17 cellular contexts compared by ENCODE assay signal in the genomic region with DNA sequence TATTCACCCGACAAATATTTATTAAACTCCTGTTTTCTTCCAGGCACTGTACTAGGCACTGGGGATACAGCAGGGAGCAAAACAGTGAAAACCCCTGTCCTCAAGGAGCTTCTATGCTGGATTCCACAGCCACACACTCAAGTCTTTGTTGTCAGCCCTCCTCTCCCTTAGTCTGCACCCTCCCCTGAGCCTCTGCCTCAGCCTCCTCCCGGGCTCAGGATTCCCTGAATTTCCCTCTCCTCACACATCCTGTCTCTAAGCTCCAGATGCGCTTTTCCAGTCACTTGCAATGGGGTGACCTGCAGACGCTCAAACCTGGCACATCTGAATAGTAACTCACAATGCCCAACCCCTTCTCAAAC. TPM values are rescaled to one million over a fixed set of nuclear protein-coding genes. Genes with fewer than 3 reads are reported as not detected.
DNase-seq lines count a peak whose midpoint lies in the region; ATAC-seq and TF ChIP-seq lines count a peak whose summit lies in the region.
"Had no signal": no experiment of that assay in that cellular context is flagged by ENCODE, and none has a peak within 500 bp of the region (broad histone marks: within the 10 kb centered on the region; RNA-seq: fewer than 3 reads in every experiment).

No MANE protein-coding gene starts in this region.

- H3K4me3 Mint-ChIP-seq in activated T-cell treated with anti-CD3 and anti-CD28 coated beads, Interleukin-2, amount 50 U/mL, for 4 hours, result no peak overlapping the region
- no peak overlapping the region for H3K4me3 Mint-ChIP-seq in mesothelial cell of epicardium
- H3K4me3 Mint-ChIP-seq: CD14-positive monocyte had no signal

- peaks cover 4% of the 10 kb centered on the region for H3K27me3 ChIP-seq in adipocyte (replicated peaks; ENCODE audit: control insufficient read depth, insufficient read depth, low read length)
- no peaks in the 10 kb centered on the region for H3K27me3 ChIP-seq in subcutaneous abdominal adipose tissue (ENCODE audit: control insufficient read depth in 5 of 5, insufficient read depth in 4 of 5, low read length in 5 of 5)

- peak overlapping the region; percentile 89 for H3K27ac ChIP-seq in subcutaneous abdominal adipose tissue (ENCODE audit: low read depth, low read length)

- ATAC-seq in activated T-cell treated with anti-CD3 and anti-CD28 coated beads, Interleukin-2, amount 50 U/mL, for 4 hours, result no peak
- no peak for ATAC-seq in HG03442 (IDR thresholded peaks at IDR 0.05; ENCODE audit: unreplicated experiment)

- H3K9me3 ChIP-seq in adipocyte (ENCODE audit: control insufficient read depth, low read length) (no peaks in the 10 kb centered on the region), subcutaneous abdominal adipose tissue (ENCODE audit: control insufficient read depth in 5 of 5, low read length in 5 of 5) (no peaks in the 10 kb centered on the region)

- TF ChIP-seq CTCF in mesothelial cell of epicardium (IDR thresholded peaks at IDR 0.05; ENCODE audit: unreplicated experiment), result no peak

- H3K9ac ChIP-seq in adipocyte (ENCODE audit: low read length) (peak overlapping the region; percentile 56), subcutaneous abdominal adipose tissue (ENCODE audit: low read length in 5 of 5) (no peak overlapping the region)

- no peaks in the 10 kb centered on the region for H3K36me3 Mint-ChIP-seq in activated T-cell treated with anti-CD3 and anti-CD28 coated beads, Interleukin-2, amount 50 U/mL, for 4 hours (ENCODE audit: insufficient read depth)
- no peaks in the 10 kb centered on the region for H3K36me3 Mint-ChIP-seq in mesothelial cell of epicardium
- H3K36me3 Mint-ChIP-seq: CD14-positive monocyte had no signal

- peak; percentile 2 for DNase-seq in activated T-cell treated with anti-CD3 and anti-CD28 coated beads, Interleukin-2, amount 50 U/mL, for 1 hour
- no peak for DNase-seq in activated T-cell treated with anti-CD3 and anti-CD28 coated beads, Interleukin-2, amount 50 U/mL, for 4 hours
- DNase-seq in adipocyte (ENCODE audit: low read depth), result no peak
- no peak for DNase-seq in mesothelial cell of epicardium (ENCODE audit: low spot score in 2 of 2, unreplicated experiment in 2 of 2)
- DNase-seq in nucleus accumbens (lab: John Stamatoyannopoulos, UW), result no peak
- no peak for DNase-seq in SIG-M5 treated with dmso at 0.1 percent for 504 hours (lab: John Stamatoyannopoulos, UW; ENCODE audit: unreplicated experiment)
- DNase-seq: 8988T, DMS79, KBM-7, NCI-H1417, NCI-H187, NCI-H2107, NCI-H524, NCI-H82 had no signal

- no peaks in the 10 kb centered on the region for H3K4me1 Mint-ChIP-seq in activated T-cell treated with anti-CD3 and anti-CD28 coated beads, Interleukin-2, amount 50 U/mL, for 4 hours (ENCODE audit: low read depth)
- H3K4me1 Mint-ChIP-seq in mesothelial cell of epicardium, result peaks cover 45% of the 10 kb centered on the region
- H3K4me1 Mint-ChIP-seq: CD14-positive monocyte had no signal

- peak overlapping the region; percentile 93 for H3K27ac Mint-ChIP-seq in mesothelial cell of epicardium
- H3K27ac Mint-ChIP-seq: CD14-positive monocyte had no signal

- H3K4me1 ChIP-seq in adipocyte (ENCODE audit: control insufficient read depth, insufficient read depth, low read length), result peaks cover 68% of the 10 kb centered on the region
- peaks cover 13 to 74% (median 67%) of the 10 kb centered on the region in 5 donors for H3K4me1 ChIP-seq in subcutaneous abdominal adipose tissue (ENCODE audit: control insufficient read depth in 5 of 5, insufficient read depth in 5 of 5, low read length in 5 of 5)

- no peaks in the 10 kb centered on the region for H3K9me3 Mint-ChIP-seq in activated T-cell treated with anti-CD3 and anti-CD28 coated beads, Interleukin-2, amount 50 U/mL, for 4 hours
- no peaks in the 10 kb centered on the region for H3K9me3 Mint-ChIP-seq in mesothelial cell of epicardium

- peaks cover 3% of the 10 kb centered on the region for H3K27me3 Mint-ChIP-seq in activated T-cell treated with anti-CD3 and anti-CD28 coated beads, Interleukin-2, amount 50 U/mL, for 4 hours (ENCODE audit: low read depth)
- H3K27me3 Mint-ChIP-seq in mesothelial cell of epicardium (ENCODE audit: low read depth), result peaks cover 15% of the 10 kb centered on the region

- no peaks in the 10 kb centered on the region for H3K36me3 ChIP-seq in adipocyte (ENCODE audit: control insufficient read depth, insufficient read depth, low read length, severe bottlenecking)
- H3K36me3 ChIP-seq in subcutaneous abdominal adipose tissue (ENCODE audit: control insufficient read depth in 5 of 5, insufficient read depth in 5 of 5, low read length in 5 of 5), result no peaks in the 10 kb centered on the region

- H3K4me3 ChIP-seq in adipocyte (ENCODE audit: low read length) (no peak overlapping the region), subcutaneous abdominal adipose tissue (ENCODE audit: low read depth in 1 of 5, low read length in 5 of 5) (no peak overlapping the region)

RNA-seq across cellular contexts. Expression of a gene that starts 13.5 kb away (rescaled TPM):
- total RNA-seq in activated T-cell treated with anti-CD3 and anti-CD28 coated beads, Interleukin-2, amount 50 U/mL, for 4 hours, result under 1 TPM; 0.14 to 0.43 (median 0.32) TPM
- total RNA-seq in mesothelial cell of epicardium, result 51.7 to 53.4 TPM (median 52.8 TPM) in 3 replicates

Comparison
In these comparisons a context has a peak if more than half of its experiments do, and no peak if none do; other contexts are left out.
1. RNA of a gene that starts 13.5 kb away (total RNA-seq): 51.7 to 53.4 TPM in mesothelial cell of epicardium; 0.14 to 0.43 TPM in activated T-cell treated with anti-CD3 and anti-CD28 coated beads, Interleukin-2, amount 50 U/mL, for 4 hours; every median in the first group is over 10 times any median in the second.